In the genomic region with DNA sequence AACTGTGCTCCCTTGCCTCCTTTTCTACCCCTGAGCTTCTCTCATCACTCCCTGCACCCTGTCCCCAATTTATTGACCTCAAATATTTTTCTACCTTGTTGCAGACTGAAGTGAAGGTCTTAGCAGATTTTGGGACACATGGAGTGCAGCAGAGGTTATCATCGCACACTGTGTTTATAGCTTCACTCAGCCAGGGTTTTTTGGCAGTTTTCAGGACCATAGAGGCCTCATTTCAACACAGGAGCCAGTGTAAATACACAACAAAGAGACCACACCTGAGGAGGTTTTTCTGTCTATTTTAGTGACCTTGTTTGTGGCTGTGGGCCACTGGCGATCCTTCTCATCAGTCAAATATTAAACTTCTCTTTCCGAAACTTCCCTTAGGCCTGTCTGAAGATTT, we compare ENCODE assay signal across 24 cellular contexts.
DNase-seq lines count a peak whose midpoint lies in the region; ATAC-seq, FAIRE-seq and TF ChIP-seq lines count a peak whose summit lies in the region.
"Had no signal": no experiment of that assay in that cellular context is flagged by ENCODE, and none has a peak within 500 bp of the region (broad histone marks: within the 10 kb centered on the region; RNA-seq: fewer than 3 reads in every experiment).

No MANE protein-coding gene starts in this region.

- no peak overlapping the region for H2AK5ac ChIP-seq in H1 (ENCODE audit: low read depth, low read length)

- in situ Hi-C loops in HepG2 (cut with HindIII; ENCODE audit: extremely low pct_ligation_motif_present, low pct_unique_long_range_greater_than_20kb), result no loop called here

- POLR2A ChIA-PET in HepG2 (lab: Yijun Ruan, JAX) (no interaction called here), H1 (lab: Charles Lee; ENCODE audit: partially characterized antibody) (no interaction called here)

- TF ChIP-seq POLR2A in HepG2 (IDR thresholded peaks at IDR 0.05; ENCODE audit: insufficient read depth in 1 of 2, low read depth in 2 of 2, low read length in 2 of 2) (no peak), right lobe of liver (IDR thresholded peaks at IDR 0.05) (no peak), H1 (IDR thresholded peaks at IDR 0.05; ENCODE audit: control extremely low read depth in 1 of 2, low read depth in 2 of 2, low read length in 2 of 2) (no peak)

- H3K27ac ChIP-seq in HepG2 (ENCODE audit: extremely low read length, insufficient read depth, low read length) (no peak overlapping the region), right lobe of liver (no peak overlapping the region), H1 (ENCODE audit: low read depth, low read length) (no peak overlapping the region)
- H3K27ac ChIP-seq: 22Rv1, BLaER1, C4-2B, GM23248 had no signal

- no peak overlapping the region for H3K4ac ChIP-seq in H1 (replicated peaks; ENCODE audit: insufficient read length, low read depth, low read length)

- H3K4me1 Mint-ChIP-seq in nephron progenitor cell, result peaks cover 48% of the 10 kb centered on the region
- H3K4me1 Mint-ChIP-seq: B cell; CD4-positive, CD25-positive, alpha-beta regulatory T cell had no signal

- H3K4me2 ChIP-seq in HepG2 (ENCODE audit: low read depth, low read length) (no peak overlapping the region), H1 (ENCODE audit: insufficient read depth in 1 of 2, low read depth in 2 of 2, low read length in 2 of 2) (no peak overlapping the region)
- H3K4me2 ChIP-seq: BLaER1 had no signal

- no peak overlapping the region for H4K8ac ChIP-seq in H1 (ENCODE audit: extremely low read depth, insufficient read depth, low read length)

- no peak overlapping the region for H3K23ac ChIP-seq in H1 (ENCODE audit: insufficient read length)

- H2AFZ ChIP-seq in HepG2 (ENCODE audit: low read length), result no peak overlapping the region
- H2AFZ ChIP-seq in H1 (ENCODE audit: low read length), result 0 out of 2 replicates have a peak overlapping the region, but pooled peaks have one; percentile 27
- H2AFZ ChIP-seq: GM23248 had no signal

- H3K4me3 Mint-ChIP-seq in nephron progenitor cell, result no peak overlapping the region
- H3K4me3 Mint-ChIP-seq: B cell; CD4-positive, CD25-positive, alpha-beta regulatory T cell; CD8-positive, alpha-beta T cell; HFFc6 had no signal

- FAIRE-seq in HepG2 (lab: Jason Lieb, UNC), result no peak
- FAIRE-seq in H1 (lab: Jason Lieb, UNC), result no peak
- FAIRE-seq in HTR-8/SVneo (lab: Jason Lieb, UNC), result no peak
- FAIRE-seq: A204.1, G401.6, GM12892, GM19239 had no signal

- H4K91ac ChIP-seq in H1 (replicated peaks; ENCODE audit: insufficient read length, low read length), result no peak overlapping the region

- H3K9me3 ChIP-seq in HepG2 (ENCODE audit: low read length) (peaks cover 13% of the 10 kb centered on the region), right lobe of liver (no peaks in the 10 kb centered on the region), H1 (ENCODE audit: insufficient read depth in 2 of 2, low read depth in 1 of 2, low read length in 1 of 2) (no peaks in the 10 kb centered on the region)
- H3K9me3 ChIP-seq: BLaER1, Caco-2, HAP-1 had no signal

- H2BK15ac ChIP-seq in H1 (ENCODE audit: low read length), result no peak overlapping the region

- no peaks in the 10 kb centered on the region for H3K79me2 ChIP-seq in HepG2 (ENCODE audit: insufficient read depth, low read length)
- no peaks in the 10 kb centered on the region for H3K79me2 ChIP-seq in H1 (ENCODE audit: control insufficient read depth in 1 of 2, insufficient read depth in 2 of 2, low read length in 2 of 2)

- no peak for TF ChIP-seq CTCF in HepG2 (CRISPR knock-in tag; IDR thresholded peaks at IDR 0.05)
- TF ChIP-seq CTCF in right lobe of liver (IDR thresholded peaks at IDR 0.05), result no peak
- no peak for TF ChIP-seq CTCF in H1 (IDR thresholded peaks at IDR 0.05; ENCODE audit: control extremely low read depth in 1 of 3, insufficient read depth in 1 of 3, low read depth in 1 of 3, low read length in 3 of 3)
- no peak for TF ChIP-seq CTCF in nephron progenitor cell (IDR thresholded peaks at IDR 0.05)

- DNase-seq in HepG2 (ENCODE audit: low spot score), result no peak
- no peak for DNase-seq in right lobe of liver
- no peak for DNase-seq in H1 (ENCODE audit: low read depth in 1 of 2, low spot score in 2 of 2)
- no peak for DNase-seq in nephron progenitor cell
- DNase-seq in HTR-8/SVneo (ENCODE audit: insufficient read length, low spot score), result no peak
- no peak for DNase-seq in Right ventricle myocardium superior
- no peak for DNase-seq in amniotic stem cell (lab: John Stamatoyannopoulos, UW)
- DNase-seq in NCI-H1417 (lab: John Stamatoyannopoulos, UW), result no peak
- DNase-seq: Caco-2; CD4-positive, CD25-positive, alpha-beta regulatory T cell; CD8-positive, alpha-beta T cell; DMS153; DND-41; GM23248; HFFc6 had no signal

- no TSS peak for BruUV-seq in HepG2 (replicated peaks; lab: Mats Ljungman, UMichigan)

- no peak overlapping the region for H2BK5ac ChIP-seq in H1 (ENCODE audit: low read depth, low read length)

- H3K9me3 Mint-ChIP-seq in nephron progenitor cell, result peaks cover 5% of the 10 kb centered on the region
- H3K9me3 Mint-ChIP-seq: CD8-positive, alpha-beta T cell; HFFc6 had no signal

- no peaks in the 10 kb centered on the region for H4K20me1 ChIP-seq in HepG2 (ENCODE audit: insufficient read depth, low read length)
- H4K20me1 ChIP-seq in H1 (replicated peaks in 1 of 2; ENCODE audit: control insufficient read depth in 1 of 2, insufficient read depth in 2 of 2, low read length in 2 of 2), result no peaks in the 10 kb centered on the region
- H4K20me1 ChIP-seq: BLaER1 had no signal

- peak overlapping the region; percentile 46 for H3K27ac Mint-ChIP-seq in nephron progenitor cell
- H3K27ac Mint-ChIP-seq: B cell; CD4-positive, CD25-positive, alpha-beta regulatory T cell; CD8-positive, alpha-beta T cell; HFFc6 had no signal

- CTCF ChIA-PET in HepG2 (lab: Yijun Ruan, JAX; ENCODE audit: low intra/inter-chr PET ratio, low total read pairs), result no interaction called here
- CTCF ChIA-PET in H1 (lab: Charles Lee; ENCODE audit: partially characterized antibody), result interaction anchor here (0.9 kb wide), 1 partner anchor 142 kb away, joined by 4 read pairs; no protein-coding TSS in a partner anchor

- H3K27me3 ChIP-seq in HepG2 (ENCODE audit: control insufficient read depth in 1 of 2, insufficient read depth in 2 of 2, low read length in 2 of 2), result no peaks in the 10 kb centered on the region
- no peaks in the 10 kb centered on the region for H3K27me3 ChIP-seq in right lobe of liver
- no peaks in the 10 kb centered on the region for H3K27me3 ChIP-seq in H1 (replicated peaks in 1 of 4; ENCODE audit: control insufficient read depth in 3 of 4, extremely low read depth in 1 of 4, insufficient read depth in 3 of 4, low read length in 3 of 4)
- H3K27me3 ChIP-seq: BLaER1 had no signal

- H3K36me3 Mint-ChIP-seq in nephron progenitor cell (ENCODE audit: low read depth), result peaks cover 5% of the 10 kb centered on the region
- H3K36me3 Mint-ChIP-seq: CD4-positive, CD25-positive, alpha-beta regulatory T cell; CD8-positive, alpha-beta T cell had no signal

- H3K4me1 ChIP-seq in HepG2 (ENCODE audit: insufficient read depth, low read length) (peaks cover 72% of the 10 kb centered on the region), right lobe of liver (no peaks in the 10 kb centered on the region), H1 (replicated peaks in 1 of 4; ENCODE audit: control insufficient read depth in 3 of 4, insufficient read depth in 4 of 4, low read length in 3 of 4) (peaks cover 0 to 10% (median 1%) of the 10 kb centered on the region in 4 experiments; a peak in 2 of 7 replicates)

- no peak overlapping the region for H3K4me3 ChIP-seq in HepG2 (replicated peaks in 1 of 3; ENCODE audit: insufficient read depth in 1 of 3, low read depth in 2 of 3, low read length in 3 of 3)
- H3K4me3 ChIP-seq in right lobe of liver, result no peak overlapping the region
- no peak overlapping the region for H3K4me3 ChIP-seq in H1 (ENCODE audit: extremely low read depth in 1 of 4, insufficient read depth in 2 of 4, low read depth in 3 of 4, low read length in 4 of 4)
- H3K4me3 ChIP-seq: BLaER1, GM23248, HAP-1 had no signal

- H3K9ac ChIP-seq in HepG2 (ENCODE audit: insufficient read depth, low read depth, low read length) (no peak overlapping the region), H1 (replicated peaks in 1 of 4; ENCODE audit: extremely low read depth in 1 of 4, low read depth in 3 of 4, low read length in 3 of 4) (no peak overlapping the region; a peak in 1 of 7 replicates)
- H3K9ac ChIP-seq: BLaER1, GM23248 had no signal

- H3K27me3 Mint-ChIP-seq in nephron progenitor cell (ENCODE audit: low read depth, poor library complexity), result no peaks in the 10 kb centered on the region
- H3K27me3 Mint-ChIP-seq: B cell had no signal

- H3K79me1 ChIP-seq in H1 (ENCODE audit: low read depth, low read length), result no peaks in the 10 kb centered on the region

- intact Hi-C loops in HepG2 (cut with micrococcal nuclease; ENCODE audit: unreplicated experiment) (loop anchor here (10.0 kb wide), 1 partner anchor 131 kb away; no protein-coding TSS in a partner anchor), right lobe of liver (cut with DNase I) (no loop called here), Right ventricle myocardium superior (cut with DNase I) (no loop called here)

- TF ChIP-seq EP300 in HepG2 (IDR thresholded peaks at IDR 0.05; ENCODE audit: low read depth in 2 of 2, low read length in 2 of 2) (no peak), HepG2 (CRISPR knock-in tag; IDR thresholded peaks at IDR 0.05; ENCODE audit: borderline replicate concordance) (no peak), H1 (IDR thresholded peaks at IDR 0.05; ENCODE audit: borderline replicate concordance in 1 of 2, low read depth in 2 of 2, low read length in 2 of 2) (no peak)

- H3K36me3 ChIP-seq in HepG2 (replicated peaks in 1 of 2; ENCODE audit: control insufficient read depth in 1 of 2, insufficient read depth in 2 of 2, low read length in 2 of 2) (no peaks in the 10 kb centered on the region), right lobe of liver (no peaks in the 10 kb centered on the region), H1 (ENCODE audit: control insufficient read depth in 2 of 4, insufficient read depth in 4 of 4, low read length in 3 of 4) (no peaks in the 10 kb centered on the region)
- H3K36me3 ChIP-seq: BLaER1, HAP-1 had no signal

- ATAC-seq in HepG2, result no peak
- no peak for ATAC-seq in right lobe of liver
- ATAC-seq in Right ventricle myocardium superior (ENCODE audit: poor library complexity), result no peak
- ATAC-seq: CD8-positive, alpha-beta T cell had no signal

- no peak overlapping the region for H3K56ac ChIP-seq in H1 (replicated peaks; ENCODE audit: insufficient read length, low read depth, low read length)

- H2BK120ac ChIP-seq in H1 (replicated peaks; ENCODE audit: low read depth, low read length), result no peak overlapping the region

- H3K23me2 ChIP-seq in H1 (ENCODE audit: low read depth, low read length), result no peaks in the 10 kb centered on the region

- no peak overlapping the region for H3K14ac ChIP-seq in H1 (ENCODE audit: insufficient read length)

- TF ChIP-seq RAD21 in HepG2 (CRISPR knock-in tag; IDR thresholded peaks at IDR 0.05) (no peak), H1 (IDR thresholded peaks at IDR 0.05 in 1 of 2, conservative IDR thresholded peaks at IDR 0.05 in 1 of 2; ENCODE audit: low read depth in 2 of 2, low read length in 2 of 2) (no peak)

- H3K18ac ChIP-seq in H1 (ENCODE audit: extremely low read depth, low read length), result no peak overlapping the region

- H4K5ac ChIP-seq in H1 (ENCODE audit: insufficient read length, low read depth, low read length), result no peak overlapping the region

- WGBS in HepG2 (ENCODE audit: low lambda C conversion rate), result 60% methylated on average over 3 of the region's 3 CpGs
- 43% methylated on average over 3 of the region's 3 CpGs for WGBS in right lobe of liver (ENCODE audit: insufficient coverage, low coverage, low lambda C conversion rate, missing lambda C conversion rate)
- WGBS in H1 (ENCODE audit: extremely low coverage in 1 of 2, insufficient coverage in 1 of 2, insufficient read length in 1 of 2, insufficient replicate concordance in 2 of 2, low coverage in 1 of 2, low lambda C conversion rate in 2 of 2, missing lambda C conversion rate in 1 of 2), 2 experiments, result 93% methylated on average over 3 of the region's 3 CpGs; no CpG with 5 or more reads in 1 of the 2 experiments

- no peak overlapping the region for H2BK12ac ChIP-seq in H1 (ENCODE audit: low read depth, low read length)

- no peak overlapping the region for H2BK20ac ChIP-seq in H1 (ENCODE audit: low read length)
